9 cellular contexts compared by ENCODE assay signal in the genomic region with DNA sequence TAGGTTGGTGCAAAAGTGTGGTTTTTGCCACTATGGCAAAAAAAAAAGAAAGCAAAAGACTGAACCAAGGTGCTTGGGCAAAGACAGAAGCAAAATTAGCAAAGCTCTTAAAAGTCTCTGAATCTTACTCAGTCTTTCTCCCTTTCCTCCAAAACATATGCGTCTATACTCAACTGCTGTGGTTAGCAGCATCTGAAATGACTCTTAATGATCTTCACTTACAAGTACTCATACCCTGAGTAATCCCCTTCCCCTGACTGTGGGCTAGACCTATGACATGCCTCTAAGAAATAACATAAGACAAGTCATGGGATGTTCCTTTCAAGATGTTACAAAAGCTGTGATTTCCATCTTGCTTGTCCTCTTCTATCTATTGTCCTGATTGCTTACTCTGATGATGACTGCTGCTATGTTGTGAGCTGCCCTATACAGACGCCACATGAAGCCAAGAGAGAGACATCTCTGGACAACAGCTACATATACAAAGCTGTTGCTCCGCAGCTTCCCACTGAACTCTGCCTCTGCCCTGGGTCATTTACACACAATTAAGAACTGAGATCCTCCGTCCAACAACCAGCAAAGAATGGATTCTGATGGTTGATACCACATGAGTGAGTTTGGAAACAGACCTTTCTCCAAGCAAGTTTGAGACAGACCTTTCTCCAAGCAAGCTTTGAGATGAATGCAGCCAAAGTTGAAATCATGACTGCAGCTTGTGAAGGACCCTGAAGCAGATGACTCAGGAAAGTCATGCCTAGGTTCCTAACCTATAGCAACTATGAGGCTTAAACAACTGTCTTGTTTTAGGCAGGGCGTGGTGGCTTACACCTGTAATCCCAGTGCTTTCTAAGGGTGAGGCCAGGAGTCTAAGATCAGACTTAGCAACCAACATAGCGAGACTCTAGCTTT. TPM values are rescaled to one million over a fixed set of nuclear protein-coding genes. Genes with fewer than 3 reads are reported as not detected.
A peak's percentile ranks its signal among the peaks of the same experiment; 100 is the strongest.
DNase-seq lines count a peak whose midpoint lies in the region; ATAC-seq and TF ChIP-seq lines count a peak whose summit lies in the region.
"Had no signal": no experiment of that assay in that cellular context is flagged by ENCODE, and none has a peak within 500 bp of the region (broad histone marks: within the 10 kb centered on the region; RNA-seq: fewer than 3 reads in every experiment).

No MANE protein-coding gene starts in this region.

- no peaks in the 10 kb centered on the region for H3K36me3 ChIP-seq in hepatocyte (replicated peaks; ENCODE audit: insufficient read depth, low read depth)
- H3K36me3 ChIP-seq in colonic mucosa, result no peaks in the 10 kb centered on the region

- H3K4me3 ChIP-seq in hepatocyte (no peak overlapping the region), colonic mucosa (no peak overlapping the region)
- H3K4me3 ChIP-seq: gastroesophageal sphincter had no signal

- H3K79me2 ChIP-seq in hepatocyte, result peaks cover 100% of the 10 kb centered on the region

- H3K4me1 ChIP-seq in hepatocyte (ENCODE audit: insufficient read depth) (peaks cover 64% of the 10 kb centered on the region), colonic mucosa (peaks cover 10% of the 10 kb centered on the region)

- 78% methylated on average over 6 of the region's 6 CpGs for WGBS in hepatocyte (ENCODE audit: low lambda C conversion rate, missing lambda C conversion rate)

- H3K27me3 Mint-ChIP-seq in CD4-positive, alpha-beta T cell, result no peaks in the 10 kb centered on the region

- H3K27me3 ChIP-seq in CD4-positive, alpha-beta T cell (ENCODE audit: control insufficient read depth, insufficient read depth, low read length), result no peaks in the 10 kb centered on the region
- H3K27me3 ChIP-seq in hepatocyte (no peaks in the 10 kb centered on the region), colonic mucosa (no peaks in the 10 kb centered on the region)
- H3K27me3 ChIP-seq: gastroesophageal sphincter had no signal

- peaks cover 100% of the 10 kb centered on the region for H4K20me1 ChIP-seq in hepatocyte (ENCODE audit: insufficient read depth, poor library complexity, severe bottlenecking)

- CTCF ChIA-PET in CD4-positive, alpha-beta T cell (lab: Charles Lee), result interaction anchor here (0.7 to 2.0 kb wide), 6 partner anchors 10 to 20 kb away, joined by 3 to 6 read pairs (median 3); no protein-coding TSS in a partner anchor

- no peaks in the 10 kb centered on the region for H3K9me3 ChIP-seq in CD4-positive, alpha-beta T cell (ENCODE audit: control insufficient read depth, low read length)
- no peaks in the 10 kb centered on the region for H3K9me3 ChIP-seq in hepatocyte (ENCODE audit: low read depth)
- H3K9me3 ChIP-seq in colonic mucosa, result no peaks in the 10 kb centered on the region
- H3K9me3 ChIP-seq: gastroesophageal sphincter had no signal

- peaks cover 69% of the 10 kb centered on the region for H3K4me1 Mint-ChIP-seq in CD4-positive, alpha-beta T cell (ENCODE audit: low read depth)

- no peak overlapping the region for H3K4me3 Mint-ChIP-seq in CD4-positive, alpha-beta T cell

- peaks cover 49% of the 10 kb centered on the region for H3K36me3 Mint-ChIP-seq in CD4-positive, alpha-beta T cell (ENCODE audit: low read depth)

- peak overlapping the region; percentile 46 for H3K27ac Mint-ChIP-seq in CD4-positive, alpha-beta T cell

- TF ChIP-seq CTCF in CD4-positive, alpha-beta T cell (IDR thresholded peaks at IDR 0.05), result no peak
- TF ChIP-seq CTCF in hepatocyte (IDR thresholded peaks at IDR 0.05; ENCODE audit: poor library complexity), result no peak
- no peak for TF ChIP-seq CTCF in colonic mucosa (IDR thresholded peaks at IDR 0.05)

- no peaks in the 10 kb centered on the region for H3K9me2 ChIP-seq in hepatocyte (replicated peaks; ENCODE audit: insufficient read depth)

- no peaks in the 10 kb centered on the region for H3K9me3 Mint-ChIP-seq in CD4-positive, alpha-beta T cell

- H2AFZ ChIP-seq in hepatocyte, result no peak overlapping the region

- intact Hi-C loops in CD4-positive, alpha-beta T cell (cut with DNase I, micrococcal nuclease), result loop anchor here in 1 of 2 experiments (5.0 kb wide), 1 partner anchor 52 kb away; no protein-coding TSS in a partner anchor
- intact Hi-C loops in colonic mucosa (cut with DNase I), result no loop called here

- POLR2A ChIA-PET in CD4-positive, alpha-beta T cell (lab: Charles Lee), result no interaction called here

- no peak overlapping the region for H3K4me2 ChIP-seq in hepatocyte

- H3K9ac ChIP-seq in colonic mucosa (ENCODE audit: low read depth in 2 of 2, low read length in 2 of 2), result no peak overlapping the region

- peak; percentile 81 for ATAC-seq in CD4-positive, alpha-beta T cell (ENCODE audit: poor library complexity)
- ATAC-seq in GM19463 (IDR thresholded peaks at IDR 0.05; ENCODE audit: unreplicated experiment), result peak; percentile 78
- ATAC-seq: gastroesophageal sphincter had no signal

- no peak overlapping the region for H3K27ac ChIP-seq in CD4-positive, alpha-beta T cell (ENCODE audit: low read depth, low read length)
- H3K27ac ChIP-seq in hepatocyte (peak overlapping the region; percentile 8), colonic mucosa (no peak overlapping the region)
- H3K27ac ChIP-seq: gastroesophageal sphincter had no signal

- DNase-seq in CD4-positive, alpha-beta T cell, result no peak
- DNase-seq in RPMI7951 (ENCODE audit: low read depth), result peak; percentile 55
- DNase-seq in hepatocyte (ENCODE audit: low spot score), result no peak
- DNase-seq in globus pallidus (ENCODE audit: low spot score), result no peak
- no peak for DNase-seq in cerebellum (ENCODE audit: low spot score)
- no peak for DNase-seq in SKM-1 treated with dmso at 0.1 percent for 144 hours (lab: John Stamatoyannopoulos, UW; ENCODE audit: unreplicated experiment)
- no peak for DNase-seq in colonic mucosa

RNA-seq across cellular contexts. Expression of a gene that starts 55.2 kb away (rescaled TPM):
- 100 to 1,000 TPM; 190 to 202 TPM for total RNA-seq in CD4-positive, alpha-beta T cell
- total RNA-seq in RPMI7951 (2014; rRNA removed; shearing (Covaris generic)), result 37.9 and 47.8 TPM in 2 replicates
- total RNA-seq in hepatocyte (97.4 and 98.9 TPM in 2 replicates), cerebellum (125 TPM), colonic mucosa (100 to 1,000 TPM; 119 to 124 TPM)
- polyA plus RNA-seq in hepatocyte, result 63.2 and 68.6 TPM in 2 replicates
